ENCODE assay signal across 1 cellular context in genomic region chr15:75204340-75205063, GRCh38.
TF ChIP-seq lines count a peak whose summit lies in the region.

No MANE protein-coding gene starts in this region.

TF ChIP-seq in HepG2, 621 proteins besides CTCF, POLR2A, EP300 and RAD21 (continued from another document and continues in another):
- TF ChIP-seq ZNF597 (CRISPR knock-in tag; IDR thresholded peaks at IDR 0.05) (no peak), ZNF772 (CRISPR knock-in tag; IDR thresholded peaks at IDR 0.05) (no peak; the same call in 1 of the 2 replicates), TRIM24 (CRISPR knock-in tag; IDR thresholded peaks at IDR 0.05) (no peak), MYC (CRISPR knock-in tag; IDR thresholded peaks at IDR 0.05; ENCODE audit: borderline replicate concordance) (peak; percentile 97), GATAD1 (CRISPR knock-in tag; IDR thresholded peaks at IDR 0.05) (peak; percentile 61; the same call in 1 of the 2 replicates), ZNF232 (CRISPR knock-in tag; IDR thresholded peaks at IDR 0.05; ENCODE audit: borderline replicate concordance) (no peak), MIXL1 (CRISPR knock-in tag; IDR thresholded peaks at IDR 0.05) (0 out of 2 replicates have a peak, but pooled peaks have one; percentile 47), MBD4 (IDR thresholded peaks at IDR 0.05; ENCODE audit: borderline replicate concordance, low read length) (no peak), DDIT3 (CRISPR knock-in tag; IDR thresholded peaks at IDR 0.05) (no peak), THAP7 (CRISPR knock-in tag; IDR thresholded peaks at IDR 0.05) (no peak), DPF2 (CRISPR knock-in tag; IDR thresholded peaks at IDR 0.05; ENCODE audit: borderline replicate concordance, low read depth) (no peak), NFIB (CRISPR knock-in tag; IDR thresholded peaks at IDR 0.05; ENCODE audit: borderline replicate concordance) (no peak), KAT8 (CRISPR knock-in tag; IDR thresholded peaks at IDR 0.05) (peak; percentile 39; the same call in 1 of the 2 replicates), PLSCR1 (CRISPR knock-in tag; IDR thresholded peaks at IDR 0.05; ENCODE audit: borderline replicate concordance) (no peak), ZNF720 (CRISPR knock-in tag; IDR thresholded peaks at IDR 0.05) (no peak), ZNF775 (CRISPR knock-in tag; IDR thresholded peaks at IDR 0.05; ENCODE audit: borderline replicate concordance) (no peak), MIER2 (CRISPR knock-in tag; IDR thresholded peaks at IDR 0.05) (no peak), PHF5A (CRISPR knock-in tag; IDR thresholded peaks at IDR 0.05; ENCODE audit: low read depth, unreplicated experiment) (peak; percentile 79), GABPB1 (CRISPR knock-in tag; IDR thresholded peaks at IDR 0.05) (peak; percentile 46), ZFY (CRISPR knock-in tag; IDR thresholded peaks at IDR 0.05) (no peak), POGK (CRISPR knock-in tag; conservative IDR thresholded peaks at IDR 0.05) (peak; percentile 77; the same call in 1 of the 2 replicates), ZBTB34 (CRISPR knock-in tag; IDR thresholded peaks at IDR 0.05) (no peak), CBX5 (CRISPR knock-in tag; IDR thresholded peaks at IDR 0.05; ENCODE audit: borderline replicate concordance) (peak; percentile 79; the same call in 1 of the 2 replicates), NBN (conservative IDR thresholded peaks at IDR 0.05) (no peak), ZNF235 (CRISPR knock-in tag; IDR thresholded peaks at IDR 0.05; ENCODE audit: borderline replicate concordance) (no peak), AHR (CRISPR knock-in tag; IDR thresholded peaks at IDR 0.05) (0 out of 2 replicates have a peak, but pooled peaks have one; percentile 75), PAXIP1 (CRISPR knock-in tag; conservative IDR thresholded peaks at IDR 0.05) (no peak; the same call in 1 of the 2 replicates), ZNF331 (CRISPR knock-in tag; IDR thresholded peaks at IDR 0.05) (peak; percentile 53; the same call in 1 of the 2 replicates), ZNF224 (CRISPR knock-in tag; IDR thresholded peaks at IDR 0.05) (0 out of 2 replicates have a peak, but pooled peaks have one; percentile 19), ZNF205 (CRISPR knock-in tag; IDR thresholded peaks at IDR 0.05) (0 out of 2 replicates have a peak, but pooled peaks have one; percentile 29), REXO4 (CRISPR knock-in tag; IDR thresholded peaks at IDR 0.05; ENCODE audit: borderline replicate concordance) (no peak), HDAC1 (CRISPR knock-in tag; IDR thresholded peaks at IDR 0.05) (peak; percentile 88), HOMEZ (CRISPR knock-in tag; IDR thresholded peaks at IDR 0.05; ENCODE audit: low read depth) (0 out of 2 replicates have a peak, but pooled peaks have one; percentile 45), RCOR2 (CRISPR knock-in tag; IDR thresholded peaks at IDR 0.05) (no peak), ZSCAN25 (CRISPR knock-in tag; IDR thresholded peaks at IDR 0.05) (peak; percentile 73; the same call in 1 of the 2 replicates), MXI1 (IDR thresholded peaks at IDR 0.05; ENCODE audit: borderline replicate concordance, low read depth, low read length) (peak; percentile 87; the same call in 1 of the 3 replicates), MYNN (CRISPR knock-in tag; IDR thresholded peaks at IDR 0.05; ENCODE audit: low read depth) (0 out of 2 replicates have a peak, but pooled peaks have one; percentile 69), ZNF768 (CRISPR knock-in tag; IDR thresholded peaks at IDR 0.05) (peak; percentile 58; the same call in 1 of the 2 replicates), ZNF644 (CRISPR knock-in tag; IDR thresholded peaks at IDR 0.05; ENCODE audit: low read depth) (peak; percentile 54; the same call in 1 of the 2 replicates), KDM5B (CRISPR knock-in tag; IDR thresholded peaks at IDR 0.05; ENCODE audit: borderline replicate concordance) (peak; percentile 49; the same call in 1 of the 2 replicates), ZBTB26 (CRISPR knock-in tag; IDR thresholded peaks at IDR 0.05; ENCODE audit: borderline replicate concordance) (no peak), ZNF280D (CRISPR knock-in tag; IDR thresholded peaks at IDR 0.05) (0 out of 2 replicates have a peak, but pooled peaks have one; percentile 26), ZGPAT (CRISPR knock-in tag; IDR thresholded peaks at IDR 0.05) (peak; percentile 76), ZNF362 (CRISPR knock-in tag; IDR thresholded peaks at IDR 0.05; ENCODE audit: borderline replicate concordance) (peak; percentile 48; the same call in 1 of the 2 replicates)
